8 cellular contexts compared by ENCODE assay signal in the genomic region with DNA sequence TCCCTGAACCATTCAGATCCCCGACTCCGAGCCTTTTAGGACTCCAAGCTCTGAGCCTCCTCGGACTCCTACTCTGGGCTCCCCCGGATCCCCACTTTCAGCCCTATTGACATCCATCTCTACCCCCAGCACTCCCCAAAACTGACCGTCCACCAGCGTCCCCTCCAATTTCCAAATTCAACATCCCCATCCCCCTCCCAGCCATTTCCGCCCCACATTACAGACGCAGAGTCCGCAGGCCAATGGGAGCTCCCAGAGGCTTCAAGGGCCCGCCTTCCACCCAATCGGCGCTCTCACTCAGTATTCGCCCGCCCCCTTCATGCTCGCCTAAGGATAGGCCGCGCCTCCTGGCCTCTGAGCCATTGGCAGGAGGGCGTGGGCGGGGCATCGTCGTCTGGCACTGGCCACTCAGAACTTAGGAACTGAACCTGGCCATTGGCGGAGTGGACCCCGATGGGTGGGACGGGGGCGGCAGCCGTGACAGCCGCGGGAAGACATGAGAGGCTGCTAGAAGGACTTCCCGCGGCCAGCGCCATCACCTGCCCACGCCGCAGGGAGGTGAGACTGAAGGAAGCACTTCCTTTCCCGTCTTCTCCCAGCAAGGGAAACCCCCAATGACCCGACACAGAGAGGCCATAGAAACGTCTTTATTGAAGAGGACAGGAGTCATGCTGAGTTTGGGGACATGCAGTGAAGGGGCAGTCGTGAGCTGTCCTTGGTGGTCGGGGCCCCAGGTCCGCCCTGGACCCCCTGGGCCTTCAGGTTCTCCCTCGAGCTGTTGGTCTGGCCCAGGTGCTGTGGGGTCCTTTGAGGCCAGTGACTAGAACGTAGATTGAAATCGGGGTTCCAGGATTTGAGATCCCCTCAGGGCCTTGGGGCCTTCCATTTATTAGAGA. TPM values are rescaled to one million over a fixed set of nuclear protein-coding genes. Genes with fewer than 3 reads are reported as not detected.
A peak's percentile ranks its signal among the peaks of the same experiment; 100 is the strongest.
DNase-seq lines count a peak whose midpoint lies in the region; ATAC-seq and TF ChIP-seq lines count a peak whose summit lies in the region.

A gene (minus strand): TSS at position 185 of the 896 bp plus-strand sequence. CDS start 816 bp downstream, outside the sequence.

- H3K36me3 Mint-ChIP-seq in activated naive CD4-positive, alpha-beta T cell treated with anti-CD3 and anti-CD28 coated beads, Interleukin-2, amount 50 U/mL, for 24 hours: no peaks in the 10 kb centered on the region

- H3K36me3 ChIP-seq in GM06990 (ENCODE audit: control insufficient read depth, insufficient read depth, low read length): peaks cover 8% of the 10 kb centered on the region

- H3K27ac ChIP-seq in temporal lobe (ENCODE audit: low read depth, low read length): peak within 1 kb of the TSS; percentile 86

- H3K4me3 ChIP-seq in GM06990 (replicated peaks; ENCODE audit: low read depth, low read length): peak within 1 kb of the TSS; percentile 89

- H3K27me3 ChIP-seq in GM06990 (replicated peaks; ENCODE audit: control insufficient read depth, insufficient read depth, low read length): no peaks in the 10 kb centered on the region

- peak within 1 kb of the TSS; percentile 94 for H3K27ac Mint-ChIP-seq in activated naive CD4-positive, alpha-beta T cell treated with anti-CD3 and anti-CD28 coated beads, Interleukin-2, amount 50 U/mL, for 24 hours

- H3K4me3 Mint-ChIP-seq in activated naive CD4-positive, alpha-beta T cell treated with anti-CD3 and anti-CD28 coated beads, Interleukin-2, amount 50 U/mL, for 24 hours: peak within 1 kb of the TSS; percentile 96

- H3K4me1 Mint-ChIP-seq in activated naive CD4-positive, alpha-beta T cell treated with anti-CD3 and anti-CD28 coated beads, Interleukin-2, amount 50 U/mL, for 24 hours: peaks cover 38% of the 10 kb centered on the region

- H3K9me3 Mint-ChIP-seq in activated naive CD4-positive, alpha-beta T cell treated with anti-CD3 and anti-CD28 coated beads, Interleukin-2, amount 50 U/mL, for 24 hours: no peaks in the 10 kb centered on the region

- DNase-seq in GM06990 (ENCODE audit: extremely low read depth, insufficient read length) (peak; percentile 99), NCI-H1092 (lab: John Stamatoyannopoulos, UW) (peak; percentile 96), glomerular endothelial cell (ENCODE audit: extremely low read depth, low read depth, low spot score) (peak; percentile 74), occipital lobe (lab: John Stamatoyannopoulos, UW) (peak; percentile 100)

- no peak for TF ChIP-seq CTCF in GM06990 (IDR thresholded peaks at IDR 0.05; ENCODE audit: insufficient read depth, low read length, poor library complexity, severe bottlenecking)

- no peaks in the 10 kb centered on the region for H3K27me3 Mint-ChIP-seq in activated naive CD4-positive, alpha-beta T cell treated with anti-CD3 and anti-CD28 coated beads, Interleukin-2, amount 50 U/mL, for 24 hours

- peak; percentile 93 for ATAC-seq in HG02588 (IDR thresholded peaks at IDR 0.05; ENCODE audit: unreplicated experiment)
- peak; percentile 98 for ATAC-seq in SK-N-SH treated with all-trans-retinoic acid at 6 μM for 48 hours

TF ChIP-seq in SK-N-SH treated with all-trans-retinoic acid at 6 μM for 48 hours, 23 proteins besides CTCF, POLR2A, EP300 and RAD21:
- TF ChIP-seq, protein P1, sequence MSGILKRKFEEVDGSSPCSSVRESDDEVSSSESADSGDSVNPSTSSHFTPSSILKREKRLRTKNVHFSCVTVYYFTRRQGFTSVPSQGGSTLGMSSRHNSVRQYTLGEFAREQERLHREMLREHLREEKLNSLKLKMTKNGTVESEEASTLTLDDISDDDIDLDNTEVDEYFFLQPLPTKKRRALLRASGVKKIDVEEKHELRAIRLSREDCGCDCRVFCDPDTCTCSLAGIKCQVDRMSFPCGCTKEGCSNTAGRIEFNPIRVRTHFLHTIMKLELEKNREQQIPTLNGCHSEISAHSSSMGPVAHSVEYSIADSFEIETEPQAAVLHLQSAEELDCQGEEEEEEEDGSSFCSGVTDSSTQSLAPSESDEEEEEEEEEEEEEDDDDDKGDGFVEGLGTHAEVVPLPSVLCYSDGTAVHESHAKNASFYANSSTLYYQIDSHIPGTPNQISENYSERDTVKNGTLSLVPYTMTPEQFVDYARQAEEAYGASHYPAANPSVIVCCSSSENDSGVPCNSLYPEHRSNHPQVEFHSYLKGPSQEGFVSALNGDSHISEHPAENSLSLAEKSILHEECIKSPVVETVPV (CRISPR knock-in tag; IDR thresholded peaks at IDR 0.05): no peak
- no peak for TF ChIP-seq ZNF8 (CRISPR knock-in tag; IDR thresholded peaks at IDR 0.05)
- TF ChIP-seq GLIS3 (CRISPR knock-in tag; IDR thresholded peaks at IDR 0.05): no peak
- TF ChIP-seq, protein P2, sequence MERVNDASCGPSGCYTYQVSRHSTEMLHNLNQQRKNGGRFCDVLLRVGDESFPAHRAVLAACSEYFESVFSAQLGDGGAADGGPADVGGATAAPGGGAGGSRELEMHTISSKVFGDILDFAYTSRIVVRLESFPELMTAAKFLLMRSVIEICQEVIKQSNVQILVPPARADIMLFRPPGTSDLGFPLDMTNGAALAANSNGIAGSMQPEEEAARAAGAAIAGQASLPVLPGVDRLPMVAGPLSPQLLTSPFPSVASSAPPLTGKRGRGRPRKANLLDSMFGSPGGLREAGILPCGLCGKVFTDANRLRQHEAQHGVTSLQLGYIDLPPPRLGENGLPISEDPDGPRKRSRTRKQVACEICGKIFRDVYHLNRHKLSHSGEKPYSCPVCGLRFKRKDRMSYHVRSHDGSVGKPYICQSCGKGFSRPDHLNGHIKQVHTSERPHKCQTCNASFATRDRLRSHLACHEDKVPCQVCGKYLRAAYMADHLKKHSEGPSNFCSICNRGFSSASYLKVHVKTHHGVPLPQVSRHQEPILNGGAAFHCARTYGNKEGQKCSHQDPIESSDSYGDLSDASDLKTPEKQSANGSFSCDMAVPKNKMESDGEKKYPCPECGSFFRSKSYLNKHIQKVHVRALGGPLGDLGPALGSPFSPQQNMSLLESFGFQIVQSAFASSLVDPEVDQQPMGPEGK (CRISPR knock-in tag; IDR thresholded peaks at IDR 0.05; ENCODE audit: borderline replicate concordance): no peak
- TF ChIP-seq ZNF70 (CRISPR knock-in tag; IDR thresholded peaks at IDR 0.05): no peak
- no peak for TF ChIP-seq RARB (CRISPR knock-in tag; IDR thresholded peaks at IDR 0.05)
- TF ChIP-seq BACH2 (CRISPR knock-in tag; IDR thresholded peaks at IDR 0.05; ENCODE audit: borderline replicate concordance): no peak
- no peak for TF ChIP-seq ARNTL (CRISPR knock-in tag; IDR thresholded peaks at IDR 0.05; ENCODE audit: borderline replicate concordance, low read depth)
- TF ChIP-seq ZNF565 (CRISPR knock-in tag; conservative IDR thresholded peaks at IDR 0.05; ENCODE audit: low read depth): no peak
- TF ChIP-seq, protein P3, sequence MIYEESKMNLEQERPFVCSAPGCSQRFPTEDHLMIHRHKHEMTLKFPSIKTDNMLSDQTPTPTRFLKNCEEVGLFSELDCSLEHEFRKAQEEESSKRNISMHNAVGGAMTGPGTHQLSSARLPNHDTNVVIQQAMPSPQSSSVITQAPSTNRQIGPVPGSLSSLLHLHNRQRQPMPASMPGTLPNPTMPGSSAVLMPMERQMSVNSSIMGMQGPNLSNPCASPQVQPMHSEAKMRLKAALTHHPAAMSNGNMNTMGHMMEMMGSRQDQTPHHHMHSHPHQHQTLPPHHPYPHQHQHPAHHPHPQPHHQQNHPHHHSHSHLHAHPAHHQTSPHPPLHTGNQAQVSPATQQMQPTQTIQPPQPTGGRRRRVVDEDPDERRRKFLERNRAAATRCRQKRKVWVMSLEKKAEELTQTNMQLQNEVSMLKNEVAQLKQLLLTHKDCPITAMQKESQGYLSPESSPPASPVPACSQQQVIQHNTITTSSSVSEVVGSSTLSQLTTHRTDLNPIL (CRISPR knock-in tag; IDR thresholded peaks at IDR 0.05; ENCODE audit: low read depth): no peak
- TF ChIP-seq ZC3H10 (CRISPR knock-in tag; IDR thresholded peaks at IDR 0.05): no peak
- TF ChIP-seq, protein P4, sequence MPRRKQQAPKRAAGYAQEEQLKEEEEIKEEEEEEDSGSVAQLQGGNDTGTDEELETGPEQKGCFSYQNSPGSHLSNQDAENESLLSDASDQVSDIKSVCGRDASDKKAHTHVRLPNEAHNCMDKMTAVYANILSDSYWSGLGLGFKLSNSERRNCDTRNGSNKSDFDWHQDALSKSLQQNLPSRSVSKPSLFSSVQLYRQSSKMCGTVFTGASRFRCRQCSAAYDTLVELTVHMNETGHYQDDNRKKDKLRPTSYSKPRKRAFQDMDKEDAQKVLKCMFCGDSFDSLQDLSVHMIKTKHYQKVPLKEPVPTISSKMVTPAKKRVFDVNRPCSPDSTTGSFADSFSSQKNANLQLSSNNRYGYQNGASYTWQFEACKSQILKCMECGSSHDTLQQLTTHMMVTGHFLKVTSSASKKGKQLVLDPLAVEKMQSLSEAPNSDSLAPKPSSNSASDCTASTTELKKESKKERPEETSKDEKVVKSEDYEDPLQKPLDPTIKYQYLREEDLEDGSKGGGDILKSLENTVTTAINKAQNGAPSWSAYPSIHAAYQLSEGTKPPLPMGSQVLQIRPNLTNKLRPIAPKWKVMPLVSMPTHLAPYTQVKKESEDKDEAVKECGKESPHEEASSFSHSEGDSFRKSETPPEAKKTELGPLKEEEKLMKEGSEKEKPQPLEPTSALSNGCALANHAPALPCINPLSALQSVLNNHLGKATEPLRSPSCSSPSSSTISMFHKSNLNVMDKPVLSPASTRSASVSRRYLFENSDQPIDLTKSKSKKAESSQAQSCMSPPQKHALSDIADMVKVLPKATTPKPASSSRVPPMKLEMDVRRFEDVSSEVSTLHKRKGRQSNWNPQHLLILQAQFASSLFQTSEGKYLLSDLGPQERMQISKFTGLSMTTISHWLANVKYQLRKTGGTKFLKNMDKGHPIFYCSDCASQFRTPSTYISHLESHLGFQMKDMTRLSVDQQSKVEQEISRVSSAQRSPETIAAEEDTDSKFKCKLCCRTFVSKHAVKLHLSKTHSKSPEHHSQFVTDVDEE (CRISPR knock-in tag; IDR thresholded peaks at IDR 0.05): no peak
- no peak for TF ChIP-seq ZFP30 (CRISPR knock-in tag; IDR thresholded peaks at IDR 0.05)
- no peak for TF ChIP-seq OSR1 (CRISPR knock-in tag; IDR thresholded peaks at IDR 0.05)
- no peak for TF ChIP-seq PPARA (CRISPR knock-in tag; IDR thresholded peaks at IDR 0.05; ENCODE audit: borderline replicate concordance)

RNA-seq across cellular contexts. Expression of the gene that starts here (rescaled TPM):
- 22.5 and 35.5 TPM in 2 replicates for total RNA-seq in glomerular endothelial cell
- 5.3 TPM for total RNA-seq in occipital lobe
- 7.4 TPM for total RNA-seq in temporal lobe

Comparison
In these comparisons a context has a peak if more than half of its experiments do, and no peak if none do; other contexts are left out.
1. Peak in every context shown above with its lines: DNase-seq, ATAC-seq, H3K4me3 ChIP-seq and H3K27ac ChIP-seq.